ENCODE assay signal across 21 cellular contexts in the genomic region with DNA sequence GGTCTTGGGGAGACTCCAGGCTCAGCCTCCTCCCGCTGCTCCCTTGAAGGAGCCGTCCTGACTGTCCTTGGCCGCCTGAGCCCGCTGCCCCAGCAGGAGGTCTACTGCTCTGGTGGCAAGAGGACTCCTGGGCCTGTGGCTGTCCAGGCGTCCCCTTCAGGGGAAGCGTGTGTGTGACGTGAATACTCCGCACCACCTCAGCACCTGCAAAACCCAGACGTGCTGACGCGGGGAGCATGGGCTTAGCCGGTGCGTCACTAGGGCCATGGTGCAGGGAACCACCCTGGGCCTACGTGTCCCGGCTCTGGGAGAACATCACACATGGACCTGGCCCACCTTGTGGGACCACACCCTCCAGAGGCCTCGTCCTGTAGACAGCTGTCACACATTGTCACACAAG. TPM values are rescaled to one million over a fixed set of nuclear protein-coding genes. Genes with fewer than 3 reads are reported as not detected.
DNase-seq lines count a peak whose midpoint lies in the region; ATAC-seq, FAIRE-seq and TF ChIP-seq lines count a peak whose summit lies in the region.
"Had no signal": no experiment of that assay in that cellular context is flagged by ENCODE, and none has a peak within 500 bp of the region (broad histone marks: within the 10 kb centered on the region; RNA-seq: fewer than 3 reads in every experiment).

No MANE protein-coding gene starts in this region.

- intact Hi-C loops in Right ventricle myocardium superior (cut with DNase I): no loop called here
- intact Hi-C loops in left cardiac atrium (cut with DNase I): no loop called here

- ATAC-seq in Right ventricle myocardium superior (ENCODE audit: poor library complexity) (no peak), left cardiac atrium (no peak)

- H3K4me2 ChIP-seq in osteoblast (ENCODE audit: insufficient read depth, low read length): no peak overlapping the region

- TF ChIP-seq CTCF in bronchial epithelial cell (IDR thresholded peaks at IDR 0.05; ENCODE audit: insufficient read depth, low read length, severe bottlenecking): no peak
- no peak for TF ChIP-seq CTCF in osteoblast (IDR thresholded peaks at IDR 0.05; ENCODE audit: extremely low read depth, low read depth, low read length)

- no peak overlapping the region for H3K27ac ChIP-seq in osteoblast (ENCODE audit: low read depth, low read length)

- DNase-seq in Right ventricle myocardium superior (peak; percentile 32), left cardiac atrium (no peak), bronchial epithelial cell (ENCODE audit: low read depth) (no peak), iPS-NIHi11 (ENCODE audit: low spot score) (peak; percentile 4), osteoblast (ENCODE audit: insufficient read length, low spot score, missing footprints) (peak; percentile 69), NCI-H524 treated with DMSO at 0.1 percent for 48 hours (lab: John Stamatoyannopoulos, UW) (no peak), A172 (ENCODE audit: low spot score) (no peak), hepatic stellate cell (ENCODE audit: low spot score) (no peak)
- DNase-seq: 8988T; C1 segment of cervical spinal cord; Calu3; CD4-positive, alpha-beta memory T cell; COR-L47; DMS53; DMS79 treated with DMSO at 0.1 percent for 48 hours; GF-D8; GOT3; HCEC 1CT had no signal

- FAIRE-seq in bronchial epithelial cell (lab: Jason Lieb, UNC): peak; percentile 32
- FAIRE-seq: GM12891, GM18507, H54 had no signal

- no peaks in the 10 kb centered on the region for H4K20me1 ChIP-seq in osteoblast (ENCODE audit: insufficient read depth, low read length)

- H3K4me1 ChIP-seq in osteoblast (ENCODE audit: insufficient read depth, low read length): no peaks in the 10 kb centered on the region

- no peaks in the 10 kb centered on the region for H3K27me3 ChIP-seq in bronchial epithelial cell (ENCODE audit: control insufficient read depth, insufficient read depth, low read length)
- peaks cover 5% of the 10 kb centered on the region for H3K27me3 ChIP-seq in osteoblast (ENCODE audit: insufficient read depth, low read length)

- H3K36me3 ChIP-seq in bronchial epithelial cell (ENCODE audit: control insufficient read depth, insufficient read depth, low read length) (no peaks in the 10 kb centered on the region), osteoblast (ENCODE audit: insufficient read depth, low read length) (no peaks in the 10 kb centered on the region)

- H3K79me2 ChIP-seq in osteoblast (ENCODE audit: insufficient read depth, low read length): no peaks in the 10 kb centered on the region

- H3K9me3 ChIP-seq in osteoblast (ENCODE audit: low read depth, low read length): peaks cover 4% of the 10 kb centered on the region

- H3K4me3 ChIP-seq in bronchial epithelial cell (ENCODE audit: low read depth, low read length) (no peak overlapping the region), osteoblast (ENCODE audit: insufficient read depth, low read length) (no peak overlapping the region)

- H2AFZ ChIP-seq in osteoblast (ENCODE audit: low read length): no peak overlapping the region

RNA-seq across cellular contexts. Expression of gene BRSK2, which starts 30.2 kb away (rescaled TPM):
- total RNA-seq in Right ventricle myocardium superior (0.67 TPM), left cardiac atrium (1 to 10 TPM; 1.3 to 1.6 TPM), bronchial epithelial cell (0.38 TPM in 1 of 2 replicates, not detected in the other), osteoblast (0.36 TPM in 1 of 2 replicates, not detected in the other)
- total RNA-seq in A172 (2014; rRNA removed; shearing (Covaris generic)): 8.6 and 13.0 TPM in 2 replicates

RNA-seq across cellular contexts. Expression of gene TOLLIP, which starts 50.1 kb away (rescaled TPM):
- total RNA-seq in Right ventricle myocardium superior (49.9 TPM), left cardiac atrium (10 to 100 TPM; 43.4 to 50.8 TPM), bronchial epithelial cell (43.4 and 55.0 TPM in 2 replicates), osteoblast (30.8 and 35.9 TPM in 2 replicates)
- 24.4 and 26.6 TPM in 2 replicates for total RNA-seq in A172 (2014; rRNA removed; shearing (Covaris generic))

Comparison
In these comparisons a context has a peak if more than half of its experiments do, and no peak if none do; other contexts are left out.
1. DNase-seq: peak in Right ventricle myocardium superior (single experiment), iPS-NIHi11 (single experiment) and osteoblast (single experiment); none in left cardiac atrium (single experiment), bronchial epithelial cell (single experiment), NCI-H524 treated with DMSO at 0.1 percent for 48 hours (single experiment), A172 (single experiment) and hepatic stellate cell (single experiment).